17 cellular contexts compared by ENCODE assay signal in genomic region chr1:198171667-198172294, GRCh38. TPM values are rescaled to one million over a fixed set of nuclear protein-coding genes. Genes with fewer than 3 reads are reported as not detected.
DNase-seq lines count a peak whose midpoint lies in the region; ATAC-seq and TF ChIP-seq lines count a peak whose summit lies in the region.
"Had no signal": no experiment of that assay in that cellular context is flagged by ENCODE, and none has a peak within 500 bp of the region (broad histone marks: within the 10 kb centered on the region; RNA-seq: fewer than 3 reads in every experiment).

No MANE protein-coding gene starts in this region.

- DNase-seq in T-helper 1 cell (no peak), cardiac septum (ENCODE audit: low spot score) (no peak)
- no peak for DNase-seq in activated naive CD8-positive, alpha-beta T cell treated with anti-CD3 and anti-CD28 coated beads, Interleukin-2, amount 10 ng/mL, durations not matched to agents 7 days and 5 days
- DNase-seq: 8988T; activated CD8-positive, alpha-beta memory T cell treated with anti-CD3 and anti-CD28 coated beads for 24 hours; anterior cingulate cortex; Caco-2; lower lobe of right lung; NCI-H446 treated with DMSO at 0.1 percent for 48 hours; nucleus accumbens; PC-9; SW 1271 had no signal

- TF ChIP-seq CTCF in nephron (IDR thresholded peaks at IDR 0.05; ENCODE audit: unreplicated experiment in 3 of 3) = no peak

- POLR2A ChIA-PET in activated naive CD8-positive, alpha-beta T cell treated with anti-CD3 and anti-CD28 coated beads, Interleukin-2, amount 10 ng/mL, durations not matched to agents 7 days and 5 days (lab: Charles Lee) = interaction anchor here (1.0 to 1.8 kb wide), 4 partner anchors 11 to 74 kb away, joined by 3 to 10 read pairs (median 6); partner anchors contain the start of gene NEK7

- ATAC-seq in activated naive CD8-positive, alpha-beta T cell treated with anti-CD3 and anti-CD28 coated beads, Interleukin-2, amount 10 ng/mL, durations not matched to agents 7 days and 5 days (ENCODE audit: low read depth) = no peak
- ATAC-seq in activated CD4-positive, CD25-positive, alpha-beta regulatory T cell treated with anti-CD3 and anti-CD28 coated beads, Interleukin-2, amount 50 U/mL, for 24 hours = no peak
- no peak for ATAC-seq in HG03457 (IDR thresholded peaks at IDR 0.05; ENCODE audit: unreplicated experiment)
- ATAC-seq: lower lobe of right lung had no signal

- H3K27me3 Mint-ChIP-seq in T-helper 1 cell treated with Interleukin-12 subunit alpha and Interleukin-12 subunit beta and Interleukin-4 antibody, amounts not matched to agents 30 μg/mL and 1 μg/mL, for 36 hours (ENCODE audit: low read depth) = no peaks in the 10 kb centered on the region
- no peaks in the 10 kb centered on the region for H3K27me3 Mint-ChIP-seq in IgD-negative memory B cell
- H3K27me3 Mint-ChIP-seq in activated naive CD8-positive, alpha-beta T cell treated with anti-CD3 and anti-CD28 coated beads, Interleukin-2, amount 10 ng/mL, durations not matched to agents 7 days and 5 days = no peaks in the 10 kb centered on the region
- no peaks in the 10 kb centered on the region for H3K27me3 Mint-ChIP-seq in nephron (ENCODE audit: low read depth)

- intact Hi-C loops in cardiac septum (cut with DNase I) = no loop called here

- no peaks in the 10 kb centered on the region for H3K9me3 Mint-ChIP-seq in T-helper 1 cell treated with Interleukin-12 subunit alpha and Interleukin-12 subunit beta and Interleukin-4 antibody, amounts not matched to agents 30 μg/mL and 1 μg/mL, for 36 hours
- H3K9me3 Mint-ChIP-seq in IgD-negative memory B cell (no peaks in the 10 kb centered on the region), nephron (no peaks in the 10 kb centered on the region)
- no peaks in the 10 kb centered on the region for H3K9me3 Mint-ChIP-seq in activated naive CD8-positive, alpha-beta T cell treated with anti-CD3 and anti-CD28 coated beads, Interleukin-2, amount 10 ng/mL, durations not matched to agents 7 days and 5 days

- peak overlapping the region; percentile 76 for H3K27ac Mint-ChIP-seq in T-helper 1 cell treated with Interleukin-12 subunit alpha and Interleukin-12 subunit beta and Interleukin-4 antibody, amounts not matched to agents 30 μg/mL and 1 μg/mL, for 36 hours
- H3K27ac Mint-ChIP-seq in IgD-negative memory B cell = peak overlapping the region in 2 of 3 donors; percentile 15 to 42
- H3K27ac Mint-ChIP-seq in activated naive CD8-positive, alpha-beta T cell treated with anti-CD3 and anti-CD28 coated beads, Interleukin-2, amount 10 ng/mL, durations not matched to agents 7 days and 5 days = peak overlapping the region; percentile 79
- H3K27ac Mint-ChIP-seq in nephron = peak overlapping the region in 2 of 3 experiments; percentile 21 to 60

- H3K4me3 Mint-ChIP-seq in T-helper 1 cell treated with Interleukin-12 subunit alpha and Interleukin-12 subunit beta and Interleukin-4 antibody, amounts not matched to agents 30 μg/mL and 1 μg/mL, for 36 hours = no peak overlapping the region
- H3K4me3 Mint-ChIP-seq in IgD-negative memory B cell = peak overlapping the region in 1 of 4 donors; percentile 13
- peak overlapping the region; percentile 45 for H3K4me3 Mint-ChIP-seq in activated naive CD8-positive, alpha-beta T cell treated with anti-CD3 and anti-CD28 coated beads, Interleukin-2, amount 10 ng/mL, durations not matched to agents 7 days and 5 days
- no peak overlapping the region for H3K4me3 Mint-ChIP-seq in nephron

- peaks cover 6% of the 10 kb centered on the region for H3K36me3 Mint-ChIP-seq in T-helper 1 cell treated with Interleukin-12 subunit alpha and Interleukin-12 subunit beta and Interleukin-4 antibody, amounts not matched to agents 30 μg/mL and 1 μg/mL, for 36 hours (ENCODE audit: low read depth)
- H3K36me3 Mint-ChIP-seq in IgD-negative memory B cell (peaks cover 2% of the 10 kb centered on the region), nephron (ENCODE audit: low read depth) (no peaks in the 10 kb centered on the region)
- H3K36me3 Mint-ChIP-seq in activated naive CD8-positive, alpha-beta T cell treated with anti-CD3 and anti-CD28 coated beads, Interleukin-2, amount 10 ng/mL, durations not matched to agents 7 days and 5 days = peaks cover 4% of the 10 kb centered on the region

- peaks cover 74% of the 10 kb centered on the region for H3K4me1 Mint-ChIP-seq in T-helper 1 cell treated with Interleukin-12 subunit alpha and Interleukin-12 subunit beta and Interleukin-4 antibody, amounts not matched to agents 30 μg/mL and 1 μg/mL, for 36 hours (ENCODE audit: low read depth)
- H3K4me1 Mint-ChIP-seq in IgD-negative memory B cell (peaks cover 55 to 70% (median 68%) of the 10 kb centered on the region in 3 donors), nephron (peaks cover 72% of the 10 kb centered on the region)
- H3K4me1 Mint-ChIP-seq in activated naive CD8-positive, alpha-beta T cell treated with anti-CD3 and anti-CD28 coated beads, Interleukin-2, amount 10 ng/mL, durations not matched to agents 7 days and 5 days = peaks cover 75% of the 10 kb centered on the region

RNA-seq across cellular contexts. Expression of gene NEK7, which starts 15.0 kb away (rescaled TPM):
- 21.6 TPM for polyA plus RNA-seq in IgD-negative memory B cell
- 10 to 100 TPM; 68.9 to 71.7 TPM for total RNA-seq in activated naive CD8-positive, alpha-beta T cell treated with anti-CD3 and anti-CD28 coated beads, Interleukin-2, amount 10 ng/mL, durations not matched to agents 7 days and 5 days
- total RNA-seq in cardiac septum = 318 TPM

Comparison
In these comparisons a context has a peak if more than half of its experiments do, and no peak if none do; other contexts are left out.
1. H3K27ac Mint-ChIP-seq: peak in every context shown above with its lines; median percentile 79 in activated naive CD8-positive, alpha-beta T cell treated with anti-CD3 and anti-CD28 coated beads, Interleukin-2, amount 10 ng/mL, durations not matched to agents 7 days and 5 days; 76 in T-helper 1 cell treated with Interleukin-12 subunit alpha and Interleukin-12 subunit beta and Interleukin-4 antibody, amounts not matched to agents 30 μg/mL and 1 μg/mL, for 36 hours; 40 in nephron; 28 in IgD-negative memory B cell.